1 cellular context compared by ENCODE assay signal in the genomic region with DNA sequence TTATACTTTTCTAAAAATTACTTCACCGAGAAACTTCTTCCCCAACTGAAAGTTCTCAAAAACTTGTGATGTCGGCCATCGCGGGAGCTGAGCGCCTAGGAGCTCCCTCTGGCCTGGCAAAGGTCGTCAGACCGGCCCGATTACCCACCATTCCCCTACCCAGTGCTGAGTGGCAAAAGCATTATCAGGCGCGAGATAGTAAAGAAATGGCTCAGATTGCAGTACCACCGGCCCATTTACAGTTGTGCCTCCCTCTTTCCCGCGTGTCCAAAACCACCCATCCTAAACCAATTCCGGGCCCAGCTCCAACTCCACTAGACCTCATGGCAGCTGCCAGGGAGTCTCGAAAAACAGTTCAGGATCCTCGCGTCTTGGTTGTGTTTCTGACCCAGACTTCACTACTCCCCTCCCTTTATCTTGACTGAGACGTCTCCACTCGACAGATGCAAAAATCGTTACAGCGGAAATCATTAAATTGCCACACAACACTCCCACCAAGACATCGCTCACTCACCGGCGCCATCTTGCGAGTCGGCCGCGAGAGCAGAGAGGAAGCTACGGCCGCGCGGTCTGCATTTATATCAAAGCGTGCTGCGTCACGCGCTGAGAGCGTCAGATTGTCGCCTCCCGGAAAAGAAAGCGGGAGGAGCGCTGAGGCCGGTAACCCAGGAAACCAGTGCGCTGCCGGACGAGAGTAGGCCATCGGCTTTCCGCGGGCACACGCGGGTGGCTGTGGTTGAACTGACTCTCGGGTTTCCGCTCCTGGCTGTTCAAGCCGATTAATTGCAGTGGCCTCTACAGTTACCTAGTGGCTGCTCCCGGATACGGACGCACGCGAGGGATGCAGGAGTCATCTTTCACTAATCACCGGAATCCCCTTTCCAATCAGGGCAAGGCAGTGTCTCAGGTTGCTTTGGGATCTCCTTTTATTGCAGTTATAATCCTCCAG.
TF ChIP-seq lines count a peak whose summit lies in the region.

A gene (minus strand): TSS at position 551 of the 949 bp plus-strand sequence. CDS start 28 bp downstream, at position 523.

TF ChIP-seq in HepG2, 621 proteins besides CTCF, POLR2A, EP300 and RAD21 (continued from another document and continues in another):
- TF ChIP-seq, protein P1, sequence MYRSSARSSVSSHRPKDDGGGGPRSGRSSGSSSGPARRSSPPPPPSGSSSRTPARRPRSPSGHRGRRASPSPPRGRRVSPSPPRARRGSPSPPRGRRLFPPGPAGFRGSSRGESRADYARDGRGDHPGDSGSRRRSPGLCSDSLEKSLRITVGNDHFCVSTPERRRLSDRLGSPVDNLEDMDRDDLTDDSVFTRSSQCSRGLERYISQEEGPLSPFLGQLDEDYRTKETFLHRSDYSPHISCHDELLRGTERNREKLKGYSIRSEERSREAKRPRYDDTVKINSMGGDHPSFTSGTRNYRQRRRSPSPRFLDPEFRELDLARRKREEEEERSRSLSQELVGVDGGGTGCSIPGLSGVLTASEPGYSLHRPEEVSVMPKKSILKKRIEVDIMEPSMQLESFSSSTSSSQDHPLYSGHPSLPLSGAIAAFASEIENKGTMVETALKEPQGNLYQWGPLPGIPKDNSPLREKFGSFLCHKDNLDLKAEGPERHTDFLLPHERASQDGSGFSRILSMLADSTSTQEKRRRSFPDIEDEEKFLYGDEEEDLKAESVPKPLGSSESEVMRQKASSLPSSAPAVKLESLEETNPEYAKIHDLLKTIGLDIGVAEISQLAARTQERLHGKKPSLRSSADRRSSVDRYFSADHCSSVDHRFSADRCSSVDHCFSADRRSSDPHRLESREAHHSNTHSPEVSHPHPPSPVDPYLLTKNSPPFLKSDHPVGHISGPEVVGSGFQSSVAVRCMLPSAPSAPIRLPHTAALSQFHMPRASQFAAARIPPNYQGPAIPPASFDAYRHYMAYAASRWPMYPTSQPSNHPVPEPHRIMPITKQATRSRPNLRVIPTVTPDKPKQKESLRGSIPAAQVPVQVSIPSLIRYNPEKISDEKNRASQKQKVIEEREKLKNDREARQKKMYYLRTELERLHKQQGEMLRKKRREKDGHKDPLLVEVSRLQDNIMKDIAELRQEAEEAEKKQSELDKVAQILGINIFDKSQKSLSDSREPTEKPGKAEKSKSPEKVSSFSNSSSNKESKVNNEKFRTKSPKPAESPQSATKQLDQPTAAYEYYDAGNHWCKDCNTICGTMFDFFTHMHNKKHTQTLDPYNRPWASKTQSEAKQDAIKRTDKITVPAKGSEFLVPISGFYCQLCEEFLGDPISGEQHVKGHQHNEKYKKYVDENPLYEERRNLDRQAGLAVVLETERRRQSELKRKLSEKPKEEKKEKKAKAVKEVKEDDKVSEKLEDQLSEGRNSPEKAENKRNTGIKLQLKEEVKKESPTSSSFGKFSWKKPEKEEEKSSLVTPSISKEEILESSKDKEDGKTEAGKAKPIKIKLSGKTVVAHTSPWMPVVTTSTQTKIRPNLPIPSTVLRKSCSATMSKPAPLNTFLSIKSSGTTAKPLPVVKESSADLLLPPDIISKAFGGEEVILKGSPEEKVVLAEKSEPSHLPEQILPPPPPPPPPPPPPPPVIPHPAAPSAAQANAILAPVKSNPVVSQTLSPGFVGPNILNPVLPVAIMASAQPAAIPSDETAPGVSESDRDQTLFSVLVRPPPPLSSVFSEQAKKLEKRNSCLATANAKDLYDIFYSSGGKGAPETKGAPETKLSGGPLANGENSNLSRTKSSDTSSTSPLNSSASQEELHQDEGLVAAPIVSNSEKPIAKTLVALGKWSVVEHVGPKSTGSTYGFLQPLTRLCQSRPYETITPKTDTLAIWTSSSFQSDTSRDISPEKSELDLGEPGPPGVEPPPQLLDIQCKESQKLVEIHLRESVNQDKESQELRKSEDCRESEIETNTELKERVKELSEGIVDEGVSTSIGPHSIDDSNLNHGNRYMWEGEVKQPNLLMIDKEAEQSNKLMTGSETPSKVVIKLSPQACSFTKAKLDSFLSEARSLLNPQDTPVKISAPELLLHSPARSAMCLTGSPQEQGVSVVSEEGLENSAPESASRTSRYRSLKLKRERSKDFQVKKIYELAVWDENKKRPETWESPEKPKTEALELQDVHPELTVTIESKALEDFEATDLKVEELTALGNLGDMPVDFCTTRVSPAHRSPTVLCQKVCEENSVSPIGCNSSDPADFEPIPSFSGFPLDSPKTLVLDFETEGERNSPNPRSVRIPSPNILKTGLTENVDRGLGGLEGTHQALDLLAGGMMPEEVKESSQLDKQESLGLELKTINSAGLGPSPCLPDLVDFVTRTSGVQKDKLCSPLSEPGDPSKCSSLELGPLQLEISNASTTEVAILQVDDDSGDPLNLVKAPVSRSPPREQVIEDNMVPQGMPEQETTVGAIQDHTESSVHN (CRISPR knock-in tag; IDR thresholded peaks at IDR 0.05) = no peak; the same call in 1 of the 2 replicates
- no peak; the same call in 1 of the 2 replicates for TF ChIP-seq ZNF124 (CRISPR knock-in tag; IDR thresholded peaks at IDR 0.05)
- no peak for TF ChIP-seq NBN (conservative IDR thresholded peaks at IDR 0.05)
- TF ChIP-seq, protein P2, sequence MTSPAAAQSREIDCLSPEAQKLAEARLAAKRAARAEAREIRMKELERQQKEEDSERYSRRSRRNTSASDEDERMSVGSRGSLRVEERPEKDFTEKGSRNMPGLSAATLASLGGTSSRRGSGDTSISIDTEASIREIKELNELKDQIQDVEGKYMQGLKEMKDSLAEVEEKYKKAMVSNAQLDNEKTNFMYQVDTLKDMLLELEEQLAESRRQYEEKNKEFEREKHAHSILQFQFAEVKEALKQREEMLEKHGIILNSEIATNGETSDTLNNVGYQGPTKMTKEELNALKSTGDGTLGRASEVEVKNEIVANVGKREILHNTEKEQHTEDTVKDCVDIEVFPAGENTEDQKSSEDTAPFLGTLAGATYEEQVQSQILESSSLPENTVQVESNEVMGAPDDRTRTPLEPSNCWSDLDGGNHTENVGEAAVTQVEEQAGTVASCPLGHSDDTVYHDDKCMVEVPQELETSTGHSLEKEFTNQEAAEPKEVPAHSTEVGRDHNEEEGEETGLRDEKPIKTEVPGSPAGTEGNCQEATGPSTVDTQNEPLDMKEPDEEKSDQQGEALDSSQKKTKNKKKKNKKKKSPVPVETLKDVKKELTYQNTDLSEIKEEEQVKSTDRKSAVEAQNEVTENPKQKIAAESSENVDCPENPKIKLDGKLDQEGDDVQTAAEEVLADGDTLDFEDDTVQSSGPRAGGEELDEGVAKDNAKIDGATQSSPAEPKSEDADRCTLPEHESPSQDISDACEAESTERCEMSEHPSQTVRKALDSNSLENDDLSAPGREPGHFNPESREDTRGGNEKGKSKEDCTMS (CRISPR knock-in tag; conservative IDR thresholded peaks at IDR 0.05) = no peak
- TF ChIP-seq, protein P3, sequence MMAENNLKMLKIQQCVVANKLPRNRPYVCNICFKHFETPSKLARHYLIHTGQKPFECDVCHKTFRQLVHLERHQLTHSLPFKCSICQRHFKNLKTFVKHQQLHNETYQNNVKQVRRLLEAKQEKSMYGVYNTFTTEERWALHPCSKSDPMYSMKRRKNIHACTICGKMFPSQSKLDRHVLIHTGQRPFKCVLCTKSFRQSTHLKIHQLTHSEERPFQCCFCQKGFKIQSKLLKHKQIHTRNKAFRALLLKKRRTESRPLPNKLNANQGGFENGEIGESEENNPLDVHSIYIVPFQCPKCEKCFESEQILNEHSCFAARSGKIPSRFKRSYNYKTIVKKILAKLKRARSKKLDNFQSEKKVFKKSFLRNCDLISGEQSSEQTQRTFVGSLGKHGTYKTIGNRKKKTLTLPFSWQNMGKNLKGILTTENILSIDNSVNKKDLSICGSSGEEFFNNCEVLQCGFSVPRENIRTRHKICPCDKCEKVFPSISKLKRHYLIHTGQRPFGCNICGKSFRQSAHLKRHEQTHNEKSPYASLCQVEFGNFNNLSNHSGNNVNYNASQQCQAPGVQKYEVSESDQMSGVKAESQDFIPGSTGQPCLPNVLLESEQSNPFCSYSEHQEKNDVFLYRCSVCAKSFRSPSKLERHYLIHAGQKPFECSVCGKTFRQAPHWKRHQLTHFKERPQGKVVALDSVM (CRISPR knock-in tag; IDR thresholded peaks at IDR 0.05) = peak; percentile 34; the same call in 1 of the 2 replicates
- no peak for TF ChIP-seq MTA1 (CRISPR knock-in tag; IDR thresholded peaks at IDR 0.05; ENCODE audit: borderline replicate concordance)
- TF ChIP-seq SRY (CRISPR knock-in tag; IDR thresholded peaks at IDR 0.05) = peak; percentile 89
- TF ChIP-seq ZNF776 (CRISPR knock-in tag; IDR thresholded peaks at IDR 0.05) = peak; percentile 75; the same call in 1 of the 2 replicates
- peak; percentile 99 for TF ChIP-seq POLR2AphosphoS5 (IDR thresholded peaks at IDR 0.05; ENCODE audit: low read depth, low read length)
- TF ChIP-seq ZSCAN30 (CRISPR knock-in tag; IDR thresholded peaks at IDR 0.05) = no peak
- TF ChIP-seq, protein P4, sequence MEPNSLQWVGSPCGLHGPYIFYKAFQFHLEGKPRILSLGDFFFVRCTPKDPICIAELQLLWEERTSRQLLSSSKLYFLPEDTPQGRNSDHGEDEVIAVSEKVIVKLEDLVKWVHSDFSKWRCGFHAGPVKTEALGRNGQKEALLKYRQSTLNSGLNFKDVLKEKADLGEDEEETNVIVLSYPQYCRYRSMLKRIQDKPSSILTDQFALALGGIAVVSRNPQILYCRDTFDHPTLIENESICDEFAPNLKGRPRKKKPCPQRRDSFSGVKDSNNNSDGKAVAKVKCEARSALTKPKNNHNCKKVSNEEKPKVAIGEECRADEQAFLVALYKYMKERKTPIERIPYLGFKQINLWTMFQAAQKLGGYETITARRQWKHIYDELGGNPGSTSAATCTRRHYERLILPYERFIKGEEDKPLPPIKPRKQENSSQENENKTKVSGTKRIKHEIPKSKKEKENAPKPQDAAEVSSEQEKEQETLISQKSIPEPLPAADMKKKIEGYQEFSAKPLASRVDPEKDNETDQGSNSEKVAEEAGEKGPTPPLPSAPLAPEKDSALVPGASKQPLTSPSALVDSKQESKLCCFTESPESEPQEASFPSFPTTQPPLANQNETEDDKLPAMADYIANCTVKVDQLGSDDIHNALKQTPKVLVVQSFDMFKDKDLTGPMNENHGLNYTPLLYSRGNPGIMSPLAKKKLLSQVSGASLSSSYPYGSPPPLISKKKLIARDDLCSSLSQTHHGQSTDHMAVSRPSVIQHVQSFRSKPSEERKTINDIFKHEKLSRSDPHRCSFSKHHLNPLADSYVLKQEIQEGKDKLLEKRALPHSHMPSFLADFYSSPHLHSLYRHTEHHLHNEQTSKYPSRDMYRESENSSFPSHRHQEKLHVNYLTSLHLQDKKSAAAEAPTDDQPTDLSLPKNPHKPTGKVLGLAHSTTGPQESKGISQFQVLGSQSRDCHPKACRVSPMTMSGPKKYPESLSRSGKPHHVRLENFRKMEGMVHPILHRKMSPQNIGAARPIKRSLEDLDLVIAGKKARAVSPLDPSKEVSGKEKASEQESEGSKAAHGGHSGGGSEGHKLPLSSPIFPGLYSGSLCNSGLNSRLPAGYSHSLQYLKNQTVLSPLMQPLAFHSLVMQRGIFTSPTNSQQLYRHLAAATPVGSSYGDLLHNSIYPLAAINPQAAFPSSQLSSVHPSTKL (CRISPR knock-in tag; IDR thresholded peaks at IDR 0.05) = peak; percentile 49; the same call in 1 of the 2 replicates
- TF ChIP-seq XRCC5 (optimal IDR thresholded peaks at IDR 0.05; ENCODE audit: low read length) = peak; percentile 48
- TF ChIP-seq, protein P5, sequence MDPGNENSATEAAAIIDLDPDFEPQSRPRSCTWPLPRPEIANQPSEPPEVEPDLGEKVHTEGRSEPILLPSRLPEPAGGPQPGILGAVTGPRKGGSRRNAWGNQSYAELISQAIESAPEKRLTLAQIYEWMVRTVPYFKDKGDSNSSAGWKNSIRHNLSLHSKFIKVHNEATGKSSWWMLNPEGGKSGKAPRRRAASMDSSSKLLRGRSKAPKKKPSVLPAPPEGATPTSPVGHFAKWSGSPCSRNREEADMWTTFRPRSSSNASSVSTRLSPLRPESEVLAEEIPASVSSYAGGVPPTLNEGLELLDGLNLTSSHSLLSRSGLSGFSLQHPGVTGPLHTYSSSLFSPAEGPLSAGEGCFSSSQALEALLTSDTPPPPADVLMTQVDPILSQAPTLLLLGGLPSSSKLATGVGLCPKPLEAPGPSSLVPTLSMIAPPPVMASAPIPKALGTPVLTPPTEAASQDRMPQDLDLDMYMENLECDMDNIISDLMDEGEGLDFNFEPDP (CRISPR knock-in tag; conservative IDR thresholded peaks at IDR 0.05) = 0 out of 2 replicates have a peak, but pooled peaks have one; percentile 77
- peak; percentile 97 for TF ChIP-seq MYC (CRISPR knock-in tag; IDR thresholded peaks at IDR 0.05; ENCODE audit: borderline replicate concordance)
- TF ChIP-seq CHD2 (IDR thresholded peaks at IDR 0.05; ENCODE audit: low read depth, low read length) = peak; percentile 63; the same call in 1 of the 2 replicates
- TF ChIP-seq HIVEP1 (CRISPR knock-in tag; IDR thresholded peaks at IDR 0.05) = peak; percentile 88
- TF ChIP-seq ZNF652 (CRISPR knock-in tag; IDR thresholded peaks at IDR 0.05; ENCODE audit: borderline replicate concordance, low read depth) = no peak
- TF ChIP-seq ZNF891 (CRISPR knock-in tag; IDR thresholded peaks at IDR 0.05) = peak; percentile 88; the same call in 1 of the 2 replicates
- TF ChIP-seq ZNF674 (CRISPR knock-in tag; IDR thresholded peaks at IDR 0.05; ENCODE audit: low read depth) = no peak
- peak; percentile 60; the same call in 1 of the 2 replicates for TF ChIP-seq MXD4 (CRISPR knock-in tag; IDR thresholded peaks at IDR 0.05)
- TF ChIP-seq, protein P6, sequence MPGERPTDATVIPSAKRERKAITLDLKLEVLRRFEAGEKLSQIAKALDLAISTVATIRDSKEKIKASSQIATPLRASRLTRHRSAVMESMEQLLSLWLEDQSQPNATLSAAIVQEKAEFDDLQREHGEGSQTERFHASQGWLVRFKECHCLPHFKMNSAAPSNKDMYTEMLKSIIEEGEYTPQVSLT (CRISPR knock-in tag; IDR thresholded peaks at IDR 0.05; ENCODE audit: borderline replicate concordance, low read depth) = no peak
- no peak for TF ChIP-seq ZNF234 (CRISPR knock-in tag; conservative IDR thresholded peaks at IDR 0.05)
- TF ChIP-seq ADNP (CRISPR knock-in tag; IDR thresholded peaks at IDR 0.05) = no peak
- peak; percentile 90; the same call in 1 of the 2 replicates for TF ChIP-seq ZNF839 (CRISPR knock-in tag; IDR thresholded peaks at IDR 0.05; ENCODE audit: borderline replicate concordance)
- TF ChIP-seq FOXP1 (IDR thresholded peaks at IDR 0.05) = no peak
- no peak for TF ChIP-seq FOXP1 (CRISPR knock-in tag; IDR thresholded peaks at IDR 0.05)
- TF ChIP-seq, protein P7, sequence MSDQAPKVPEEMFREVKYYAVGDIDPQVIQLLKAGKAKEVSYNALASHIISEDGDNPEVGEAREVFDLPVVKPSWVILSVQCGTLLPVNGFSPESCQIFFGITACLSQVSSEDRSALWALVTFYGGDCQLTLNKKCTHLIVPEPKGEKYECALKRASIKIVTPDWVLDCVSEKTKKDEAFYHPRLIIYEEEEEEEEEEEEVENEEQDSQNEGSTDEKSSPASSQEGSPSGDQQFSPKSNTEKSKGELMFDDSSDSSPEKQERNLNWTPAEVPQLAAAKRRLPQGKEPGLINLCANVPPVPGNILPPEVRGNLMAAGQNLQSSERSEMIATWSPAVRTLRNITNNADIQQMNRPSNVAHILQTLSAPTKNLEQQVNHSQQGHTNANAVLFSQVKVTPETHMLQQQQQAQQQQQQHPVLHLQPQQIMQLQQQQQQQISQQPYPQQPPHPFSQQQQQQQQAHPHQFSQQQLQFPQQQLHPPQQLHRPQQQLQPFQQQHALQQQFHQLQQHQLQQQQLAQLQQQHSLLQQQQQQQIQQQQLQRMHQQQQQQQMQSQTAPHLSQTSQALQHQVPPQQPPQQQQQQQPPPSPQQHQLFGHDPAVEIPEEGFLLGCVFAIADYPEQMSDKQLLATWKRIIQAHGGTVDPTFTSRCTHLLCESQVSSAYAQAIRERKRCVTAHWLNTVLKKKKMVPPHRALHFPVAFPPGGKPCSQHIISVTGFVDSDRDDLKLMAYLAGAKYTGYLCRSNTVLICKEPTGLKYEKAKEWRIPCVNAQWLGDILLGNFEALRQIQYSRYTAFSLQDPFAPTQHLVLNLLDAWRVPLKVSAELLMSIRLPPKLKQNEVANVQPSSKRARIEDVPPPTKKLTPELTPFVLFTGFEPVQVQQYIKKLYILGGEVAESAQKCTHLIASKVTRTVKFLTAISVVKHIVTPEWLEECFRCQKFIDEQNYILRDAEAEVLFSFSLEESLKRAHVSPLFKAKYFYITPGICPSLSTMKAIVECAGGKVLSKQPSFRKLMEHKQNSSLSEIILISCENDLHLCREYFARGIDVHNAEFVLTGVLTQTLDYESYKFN (CRISPR knock-in tag; conservative IDR thresholded peaks at IDR 0.05) = no peak; the same call in 1 of the 2 replicates
